Comparison of ENCODE assay signal across 25 cellular contexts in genomic region chr14:97039717-97040363, GRCh38.
"Had no signal": no experiment of that assay in that cellular context is flagged by ENCODE, and none has a peak within 500 bp of the region (broad histone marks: within the 10 kb centered on the region; RNA-seq: fewer than 3 reads in every experiment).

No MANE protein-coding gene starts in this region.

- H3K27ac ChIP-seq: adrenal gland, PC-9 had no signal

- H3K9me3 ChIP-seq: adrenal gland had no signal

- H3K36me3 ChIP-seq: adrenal gland had no signal

- H3K4me1 ChIP-seq: adrenal gland had no signal

- FAIRE-seq: bronchial epithelial cell had no signal

- ATAC-seq: activated CD8-positive, alpha-beta T cell treated with anti-CD3 and anti-CD28 coated beads, Interleukin-2, amount 10 ng/mL, durations not matched to agents 7 days and 5 days; T-helper 17 cell; WTC11 had no signal

- DNase-seq: activated CD4-positive, alpha-beta T cell treated with anti-CD3 and anti-CD28 coated beads for 48 hours; activated CD4-positive, alpha-beta T cell treated with anti-CD3 and anti-CD28 coated beads, Interleukin-2, amount 50 U/mL, for 4 hours; activated CD4-positive, CD25-positive, alpha-beta regulatory T cell treated with anti-CD3 and anti-CD28 coated beads, Interleukin-2, amount 50 U/mL, for 72 hours; activated CD8-positive, alpha-beta memory T cell treated with anti-CD3 and anti-CD28 coated beads, Interleukin-2, amount 50 U/mL, for 48 hours; activated CD8-positive, alpha-beta T cell treated with anti-CD3 and anti-CD28 coated beads, Interleukin-2, amount 10 ng/mL, durations not matched to agents 7 days and 5 days; activated naive CD4-positive, alpha-beta T cell treated with anti-CD3 and anti-CD28 coated beads, Interleukin-2, amount 50 U/mL, for 16 hours; activated naive CD8-positive, alpha-beta T cell treated with anti-CD3 and anti-CD28 coated beads, Interleukin-2, amount 10 ng/mL, durations not matched to agents 7 days and 5 days; activated T-cell treated with anti-CD3 and anti-CD28 coated beads, Interleukin-2, amount 50 U/mL, for 1 hour; adrenal gland; aorta; central memory CD4-positive, alpha-beta T cell; MM.1S; NCI-H1105 treated with DMSO at 0.1 percent for 48 hours; NCI-H1436 treated with DMSO at 0.1 percent for 48 hours; NCI-H187; NCI-H2081; NCI-H510A treated with DMSO at 0.1 percent for 48 hours; NCI-H69; NK-92 treated with Interleukin-12 subunit alpha and Interleukin-12 subunit beta, amount 100 ng/mL, for 24 hours; PC-9; SHP77 treated with DMSO at 0.1 percent for 48 hours; T-helper 17 cell; T-helper 9 cell had no signal

- H3K4me3 ChIP-seq: adrenal gland, PC-9 had no signal
